Comparison of ENCODE assay signal across 3 cellular contexts in the genomic region with DNA sequence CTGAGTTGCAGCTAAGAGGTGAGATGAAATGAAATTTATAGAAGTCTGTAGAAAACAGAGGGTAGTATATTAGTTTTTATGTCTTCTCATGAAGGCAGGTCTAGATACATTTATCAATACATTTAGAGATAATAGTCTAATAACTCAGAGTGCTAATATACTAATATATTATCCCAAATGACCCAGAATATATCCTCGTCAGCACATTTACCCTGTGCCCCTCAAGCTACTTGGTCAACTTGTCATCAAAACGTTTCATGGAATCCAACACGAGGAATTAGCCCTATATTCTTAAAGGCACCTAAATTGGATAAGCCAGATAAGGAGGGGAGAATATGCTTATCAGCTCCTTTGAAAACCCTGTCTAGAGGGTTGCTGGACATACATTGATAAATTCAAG.
TF ChIP-seq lines count a peak whose summit lies in the region.

No MANE protein-coding gene starts in this region.

TF ChIP-seq in HepG2, 621 proteins besides CTCF, POLR2A, EP300 and RAD21:
- TF ChIP-seq HMGA1 (CRISPR knock-in tag; conservative IDR thresholded peaks at IDR 0.05): no peak
- TF ChIP-seq RCOR2 (CRISPR knock-in tag; IDR thresholded peaks at IDR 0.05): no peak
- TF ChIP-seq ZNF878 (CRISPR knock-in tag; IDR thresholded peaks at IDR 0.05): no peak
- no peak for TF ChIP-seq ZNF460 (CRISPR knock-in tag; IDR thresholded peaks at IDR 0.05; ENCODE audit: borderline replicate concordance)
- TF ChIP-seq MAFF (IDR thresholded peaks at IDR 0.05; ENCODE audit: low read depth, low read length): peak; percentile 85
- TF ChIP-seq MAFK (conservative IDR thresholded peaks at IDR 0.05 in 1 of 2, IDR thresholded peaks at IDR 0.05 in 1 of 2; ENCODE audit: low read length in 2 of 2): peak; percentile 81 to 90
- TF ChIP-seq ZHX2 (IDR thresholded peaks at IDR 0.05; ENCODE audit: low read depth): no peak
- TF ChIP-seq ZHX2 (CRISPR knock-in tag; IDR thresholded peaks at IDR 0.05; ENCODE audit: borderline replicate concordance): no peak
- no peak for TF ChIP-seq ZFX (CRISPR knock-in tag; IDR thresholded peaks at IDR 0.05; ENCODE audit: low read depth)

TF ChIP-seq in A549, 52 proteins besides CTCF, POLR2A, EP300 and RAD21:
- TF ChIP-seq FOSB (CRISPR knock-in tag; IDR thresholded peaks at IDR 0.05) (no peak), MAFK (IDR thresholded peaks at IDR 0.05; ENCODE audit: partially characterized antibody) (peak; percentile 68)

TF ChIP-seq in IMR-90, 13 proteins besides CTCF, POLR2A, EP300 and RAD21:
- no peak for TF ChIP-seq CHD1 (IDR thresholded peaks at IDR 0.05; ENCODE audit: low read depth, low read length)
- no peak for TF ChIP-seq CEBPB (IDR thresholded peaks at IDR 0.05; ENCODE audit: low read depth, low read length)
- peak; percentile 60 for TF ChIP-seq MAFK (IDR thresholded peaks at IDR 0.05; ENCODE audit: low read depth, low read length)
TF ChIP-seq in IMR-90: peak in this region for 1.
